ENCODE assay signal across 15 cellular contexts in the genomic region with DNA sequence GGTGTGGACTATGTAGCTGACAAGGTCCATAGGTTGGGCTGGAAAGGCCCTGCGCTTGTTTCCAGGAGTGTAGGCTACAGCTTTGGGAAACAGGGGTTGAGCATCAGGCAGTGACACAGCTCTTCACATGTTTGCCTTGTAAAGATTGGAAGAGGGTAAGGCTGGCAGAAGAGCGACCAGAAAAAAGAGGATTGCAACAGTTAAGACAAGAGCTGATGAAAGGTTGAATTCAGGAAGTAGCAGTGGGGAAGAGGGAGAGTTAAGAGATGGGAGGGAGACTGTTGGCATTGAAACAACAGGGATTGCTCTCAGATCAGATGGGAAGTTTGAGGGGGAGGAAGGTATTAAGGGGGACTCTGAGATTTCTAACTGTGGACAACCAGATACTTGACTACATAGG.
"Had no signal": no experiment of that assay in that cellular context is flagged by ENCODE, and none has a peak within 500 bp of the region (broad histone marks: within the 10 kb centered on the region; RNA-seq: fewer than 3 reads in every experiment).

No MANE protein-coding gene starts in this region.

- H3K9me3 Mint-ChIP-seq: activated naive CD4-positive, alpha-beta T cell treated with anti-CD3 and anti-CD28 coated beads, Interleukin-2, amount 50 U/mL, for 24 hours; dendritic cell treated with granulocyte-macrophage colony-stimulating factor and Interleukin-4, amounts not matched to agents 40 ng/mL and 50 ng/mL, for 4 days had no signal

- H3K27ac Mint-ChIP-seq: activated naive CD4-positive, alpha-beta T cell treated with anti-CD3 and anti-CD28 coated beads, Interleukin-2, amount 50 U/mL, for 24 hours; dendritic cell treated with granulocyte-macrophage colony-stimulating factor and Interleukin-4, amounts not matched to agents 40 ng/mL and 50 ng/mL, for 4 days; naive thymus-derived CD8-positive, alpha-beta T cell; stimulated activated naive B cell treated with anti-CD40 and anti-IgM and Interleukin-4, amounts not matched to agents 10 μg/mL and 1 μg/mL and 100 μg/mL, for 72 hours had no signal

- H3K4me3 Mint-ChIP-seq: activated naive CD4-positive, alpha-beta T cell treated with anti-CD3 and anti-CD28 coated beads, Interleukin-2, amount 50 U/mL, for 24 hours; dendritic cell treated with granulocyte-macrophage colony-stimulating factor and Interleukin-4, amounts not matched to agents 40 ng/mL and 50 ng/mL, for 4 days; naive thymus-derived CD8-positive, alpha-beta T cell; stimulated activated naive B cell treated with anti-CD40 and anti-IgM and Interleukin-4, amounts not matched to agents 10 μg/mL and 1 μg/mL and 100 μg/mL, for 72 hours had no signal

- H3K27ac ChIP-seq: neutrophil, pancreas, spleen, thyroid gland had no signal

- H3K4me1 Mint-ChIP-seq: activated naive CD4-positive, alpha-beta T cell treated with anti-CD3 and anti-CD28 coated beads, Interleukin-2, amount 50 U/mL, for 24 hours; stimulated activated naive B cell treated with anti-CD40 and anti-IgM and Interleukin-4, amounts not matched to agents 10 μg/mL and 1 μg/mL and 100 μg/mL, for 72 hours had no signal

- H3K4me3 ChIP-seq: esophagus muscularis mucosa, pancreas, spleen, thyroid gland had no signal

- DNase-seq: activated CD4-positive, alpha-beta T cell treated with anti-CD3 and anti-CD28 coated beads, Interleukin-2, amount 50 U/mL, for 4 hours; activated gamma-delta T cell; effector CD8-positive, alpha-beta T cell; mesendoderm; naive thymus-derived CD8-positive, alpha-beta T cell; pancreas; spleen; stimulated activated naive B cell treated with anti-CD40 and anti-IgM and Interleukin-4, amounts not matched to agents 10 μg/mL and 1 μg/mL and 100 μg/mL, for 72 hours; T-helper 2 cell; thyroid gland had no signal

- H3K36me3 ChIP-seq: esophagus muscularis mucosa, neutrophil, pancreas, spleen, thyroid gland had no signal

- H3K27me3 ChIP-seq: esophagus muscularis mucosa, pancreas, spleen, thyroid gland had no signal

- ATAC-seq: naive thymus-derived CD8-positive, alpha-beta T cell; pancreas; sciatic nerve; stimulated activated naive B cell treated with anti-CD40 and anti-IgM and Interleukin-4, amounts not matched to agents 10 μg/mL and 1 μg/mL and 100 μg/mL, for 72 hours had no signal

- H3K36me3 Mint-ChIP-seq: activated naive CD4-positive, alpha-beta T cell treated with anti-CD3 and anti-CD28 coated beads, Interleukin-2, amount 50 U/mL, for 24 hours; naive thymus-derived CD8-positive, alpha-beta T cell; stimulated activated naive B cell treated with anti-CD40 and anti-IgM and Interleukin-4, amounts not matched to agents 10 μg/mL and 1 μg/mL and 100 μg/mL, for 72 hours had no signal

- H3K9me3 ChIP-seq: esophagus muscularis mucosa, neutrophil, pancreas, spleen, thyroid gland had no signal

- H3K27me3 Mint-ChIP-seq: activated naive CD4-positive, alpha-beta T cell treated with anti-CD3 and anti-CD28 coated beads, Interleukin-2, amount 50 U/mL, for 24 hours; naive thymus-derived CD8-positive, alpha-beta T cell; stimulated activated naive B cell treated with anti-CD40 and anti-IgM and Interleukin-4, amounts not matched to agents 10 μg/mL and 1 μg/mL and 100 μg/mL, for 72 hours had no signal
